In genomic region chr2:230738924-230739323, GRCh38 we compare ENCODE assay signal across 1 cellular context.
TF ChIP-seq lines count a peak whose summit lies in the region.

No MANE protein-coding gene starts in this region.

TF ChIP-seq in HepG2, 621 proteins besides CTCF, POLR2A, EP300 and RAD21 (continued from another document and continues in another):
- TF ChIP-seq ZNF407 (CRISPR knock-in tag; IDR thresholded peaks at IDR 0.05; ENCODE audit: not compliant biosample characterization) (no peak), GMEB1 (CRISPR knock-in tag; IDR thresholded peaks at IDR 0.05; ENCODE audit: borderline replicate concordance) (peak; percentile 52; the same call in 1 of the 2 replicates), ZNF225 (CRISPR knock-in tag; IDR thresholded peaks at IDR 0.05) (no peak), HNRNPUL1 (IDR thresholded peaks at IDR 0.05; ENCODE audit: low read depth, low read length) (no peak), SIX4 (CRISPR knock-in tag; IDR thresholded peaks at IDR 0.05) (peak; percentile 83; the same call in 1 of the 2 replicates), MEIS1 (CRISPR knock-in tag; IDR thresholded peaks at IDR 0.05; ENCODE audit: borderline replicate concordance) (no peak), ZGPAT (CRISPR knock-in tag; IDR thresholded peaks at IDR 0.05) (peak; percentile 94), ZFP62 (CRISPR knock-in tag; IDR thresholded peaks at IDR 0.05) (no peak), MATR3 (CRISPR knock-in tag; IDR thresholded peaks at IDR 0.05) (no peak), RCOR2 (CRISPR knock-in tag; IDR thresholded peaks at IDR 0.05) (peak; percentile 83), CEBPG (CRISPR knock-in tag; IDR thresholded peaks at IDR 0.05) (peak; percentile 67), MEIS2 (CRISPR knock-in tag; IDR thresholded peaks at IDR 0.05) (no peak; the same call in 1 of the 2 replicates), ZFP37 (CRISPR knock-in tag; IDR thresholded peaks at IDR 0.05; ENCODE audit: borderline replicate concordance) (no peak), ZBTB7B (CRISPR knock-in tag; IDR thresholded peaks at IDR 0.05) (no peak), FOSL2 (CRISPR knock-in tag; IDR thresholded peaks at IDR 0.05) (no peak), TFE3 (CRISPR knock-in tag; IDR thresholded peaks at IDR 0.05) (peak; percentile 93), ZNF530 (CRISPR knock-in tag; IDR thresholded peaks at IDR 0.05; ENCODE audit: low read depth) (no peak)
- TF ChIP-seq, protein P1, sequence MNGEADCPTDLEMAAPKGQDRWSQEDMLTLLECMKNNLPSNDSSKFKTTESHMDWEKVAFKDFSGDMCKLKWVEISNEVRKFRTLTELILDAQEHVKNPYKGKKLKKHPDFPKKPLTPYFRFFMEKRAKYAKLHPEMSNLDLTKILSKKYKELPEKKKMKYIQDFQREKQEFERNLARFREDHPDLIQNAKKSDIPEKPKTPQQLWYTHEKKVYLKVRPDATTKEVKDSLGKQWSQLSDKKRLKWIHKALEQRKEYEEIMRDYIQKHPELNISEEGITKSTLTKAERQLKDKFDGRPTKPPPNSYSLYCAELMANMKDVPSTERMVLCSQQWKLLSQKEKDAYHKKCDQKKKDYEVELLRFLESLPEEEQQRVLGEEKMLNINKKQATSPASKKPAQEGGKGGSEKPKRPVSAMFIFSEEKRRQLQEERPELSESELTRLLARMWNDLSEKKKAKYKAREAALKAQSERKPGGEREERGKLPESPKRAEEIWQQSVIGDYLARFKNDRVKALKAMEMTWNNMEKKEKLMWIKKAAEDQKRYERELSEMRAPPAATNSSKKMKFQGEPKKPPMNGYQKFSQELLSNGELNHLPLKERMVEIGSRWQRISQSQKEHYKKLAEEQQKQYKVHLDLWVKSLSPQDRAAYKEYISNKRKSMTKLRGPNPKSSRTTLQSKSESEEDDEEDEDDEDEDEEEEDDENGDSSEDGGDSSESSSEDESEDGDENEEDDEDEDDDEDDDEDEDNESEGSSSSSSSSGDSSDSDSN (CRISPR knock-in tag; IDR thresholded peaks at IDR 0.05) = no peak
- TF ChIP-seq, protein P2, sequence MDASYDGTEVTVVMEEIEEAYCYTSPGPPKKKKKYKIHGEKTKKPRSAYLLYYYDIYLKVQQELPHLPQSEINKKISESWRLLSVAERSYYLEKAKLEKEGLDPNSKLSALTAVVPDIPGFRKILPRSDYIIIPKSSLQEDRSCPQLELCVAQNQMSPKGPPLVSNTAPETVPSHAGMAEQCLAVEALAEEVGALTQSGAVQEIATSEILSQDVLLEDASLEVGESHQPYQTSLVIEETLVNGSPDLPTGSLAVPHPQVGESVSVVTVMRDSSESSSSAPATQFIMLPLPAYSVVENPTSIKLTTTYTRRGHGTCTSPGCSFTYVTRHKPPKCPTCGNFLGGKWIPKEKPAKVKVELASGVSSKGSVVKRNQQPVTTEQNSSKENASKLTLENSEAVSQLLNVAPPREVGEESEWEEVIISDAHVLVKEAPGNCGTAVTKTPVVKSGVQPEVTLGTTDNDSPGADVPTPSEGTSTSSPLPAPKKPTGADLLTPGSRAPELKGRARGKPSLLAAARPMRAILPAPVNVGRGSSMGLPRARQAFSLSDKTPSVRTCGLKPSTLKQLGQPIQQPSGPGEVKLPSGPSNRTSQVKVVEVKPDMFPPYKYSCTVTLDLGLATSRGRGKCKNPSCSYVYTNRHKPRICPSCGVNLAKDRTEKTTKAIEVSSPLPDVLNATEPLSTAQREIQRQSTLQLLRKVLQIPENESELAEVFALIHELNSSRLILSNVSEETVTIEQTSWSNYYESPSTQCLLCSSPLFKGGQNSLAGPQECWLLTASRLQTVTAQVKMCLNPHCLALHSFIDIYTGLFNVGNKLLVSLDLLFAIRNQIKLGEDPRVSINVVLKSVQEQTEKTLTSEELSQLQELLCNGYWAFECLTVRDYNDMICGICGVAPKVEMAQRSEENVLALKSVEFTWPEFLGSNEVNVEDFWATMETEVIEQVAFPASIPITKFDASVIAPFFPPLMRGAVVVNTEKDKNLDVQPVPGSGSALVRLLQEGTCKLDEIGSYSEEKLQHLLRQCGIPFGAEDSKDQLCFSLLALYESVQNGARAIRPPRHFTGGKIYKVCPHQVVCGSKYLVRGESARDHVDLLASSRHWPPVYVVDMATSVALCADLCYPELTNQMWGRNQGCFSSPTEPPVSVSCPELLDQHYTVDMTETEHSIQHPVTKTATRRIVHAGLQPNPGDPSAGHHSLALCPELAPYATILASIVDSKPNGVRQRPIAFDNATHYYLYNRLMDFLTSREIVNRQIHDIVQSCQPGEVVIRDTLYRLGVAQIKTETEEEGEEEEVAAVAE (CRISPR knock-in tag; IDR thresholded peaks at IDR 0.05; ENCODE audit: borderline replicate concordance) = no peak
- TF ChIP-seq, protein P3, sequence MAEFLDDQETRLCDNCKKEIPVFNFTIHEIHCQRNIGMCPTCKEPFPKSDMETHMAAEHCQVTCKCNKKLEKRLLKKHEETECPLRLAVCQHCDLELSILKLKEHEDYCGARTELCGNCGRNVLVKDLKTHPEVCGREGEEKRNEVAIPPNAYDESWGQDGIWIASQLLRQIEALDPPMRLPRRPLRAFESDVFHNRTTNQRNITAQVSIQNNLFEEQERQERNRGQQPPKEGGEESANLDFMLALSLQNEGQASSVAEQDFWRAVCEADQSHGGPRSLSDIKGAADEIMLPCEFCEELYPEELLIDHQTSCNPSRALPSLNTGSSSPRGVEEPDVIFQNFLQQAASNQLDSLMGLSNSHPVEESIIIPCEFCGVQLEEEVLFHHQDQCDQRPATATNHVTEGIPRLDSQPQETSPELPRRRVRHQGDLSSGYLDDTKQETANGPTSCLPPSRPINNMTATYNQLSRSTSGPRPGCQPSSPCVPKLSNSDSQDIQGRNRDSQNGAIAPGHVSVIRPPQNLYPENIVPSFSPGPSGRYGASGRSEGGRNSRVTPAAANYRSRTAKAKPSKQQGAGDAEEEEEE (CRISPR knock-in tag; IDR thresholded peaks at IDR 0.05; ENCODE audit: borderline replicate concordance) = no peak
- TF ChIP-seq, protein P4, sequence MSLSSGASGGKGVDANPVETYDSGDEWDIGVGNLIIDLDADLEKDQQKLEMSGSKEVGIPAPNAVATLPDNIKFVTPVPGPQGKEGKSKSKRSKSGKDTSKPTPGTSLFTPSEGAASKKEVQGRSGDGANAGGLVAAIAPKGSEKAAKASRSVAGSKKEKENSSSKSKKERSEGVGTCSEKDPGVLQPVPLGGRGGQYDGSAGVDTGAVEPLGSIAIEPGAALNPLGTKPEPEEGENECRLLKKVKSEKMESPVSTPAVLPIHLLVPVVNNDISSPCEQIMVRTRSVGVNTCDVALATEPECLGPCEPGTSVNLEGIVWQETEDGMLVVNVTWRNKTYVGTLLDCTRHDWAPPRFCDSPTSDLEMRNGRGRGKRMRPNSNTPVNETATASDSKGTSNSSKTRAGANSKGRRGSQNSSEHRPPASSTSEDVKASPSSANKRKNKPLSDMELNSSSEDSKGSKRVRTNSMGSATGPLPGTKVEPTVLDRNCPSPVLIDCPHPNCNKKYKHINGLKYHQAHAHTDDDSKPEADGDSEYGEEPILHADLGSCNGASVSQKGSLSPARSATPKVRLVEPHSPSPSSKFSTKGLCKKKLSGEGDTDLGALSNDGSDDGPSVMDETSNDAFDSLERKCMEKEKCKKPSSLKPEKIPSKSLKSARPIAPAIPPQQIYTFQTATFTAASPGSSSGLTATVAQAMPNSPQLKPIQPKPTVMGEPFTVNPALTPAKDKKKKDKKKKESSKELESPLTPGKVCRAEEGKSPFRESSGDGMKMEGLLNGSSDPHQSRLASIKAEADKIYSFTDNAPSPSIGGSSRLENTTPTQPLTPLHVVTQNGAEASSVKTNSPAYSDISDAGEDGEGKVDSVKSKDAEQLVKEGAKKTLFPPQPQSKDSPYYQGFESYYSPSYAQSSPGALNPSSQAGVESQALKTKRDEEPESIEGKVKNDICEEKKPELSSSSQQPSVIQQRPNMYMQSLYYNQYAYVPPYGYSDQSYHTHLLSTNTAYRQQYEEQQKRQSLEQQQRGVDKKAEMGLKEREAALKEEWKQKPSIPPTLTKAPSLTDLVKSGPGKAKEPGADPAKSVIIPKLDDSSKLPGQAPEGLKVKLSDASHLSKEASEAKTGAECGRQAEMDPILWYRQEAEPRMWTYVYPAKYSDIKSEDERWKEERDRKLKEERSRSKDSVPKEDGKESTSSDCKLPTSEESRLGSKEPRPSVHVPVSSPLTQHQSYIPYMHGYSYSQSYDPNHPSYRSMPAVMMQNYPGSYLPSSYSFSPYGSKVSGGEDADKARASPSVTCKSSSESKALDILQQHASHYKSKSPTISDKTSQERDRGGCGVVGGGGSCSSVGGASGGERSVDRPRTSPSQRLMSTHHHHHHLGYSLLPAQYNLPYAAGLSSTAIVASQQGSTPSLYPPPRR (CRISPR knock-in tag; IDR thresholded peaks at IDR 0.05; ENCODE audit: borderline replicate concordance) = peak; percentile 99
- TF ChIP-seq, protein P5, sequence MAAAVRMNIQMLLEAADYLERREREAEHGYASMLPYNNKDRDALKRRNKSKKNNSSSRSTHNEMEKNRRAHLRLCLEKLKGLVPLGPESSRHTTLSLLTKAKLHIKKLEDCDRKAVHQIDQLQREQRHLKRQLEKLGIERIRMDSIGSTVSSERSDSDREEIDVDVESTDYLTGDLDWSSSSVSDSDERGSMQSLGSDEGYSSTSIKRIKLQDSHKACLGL (CRISPR knock-in tag; IDR thresholded peaks at IDR 0.05) = no peak
